In the genomic region with DNA sequence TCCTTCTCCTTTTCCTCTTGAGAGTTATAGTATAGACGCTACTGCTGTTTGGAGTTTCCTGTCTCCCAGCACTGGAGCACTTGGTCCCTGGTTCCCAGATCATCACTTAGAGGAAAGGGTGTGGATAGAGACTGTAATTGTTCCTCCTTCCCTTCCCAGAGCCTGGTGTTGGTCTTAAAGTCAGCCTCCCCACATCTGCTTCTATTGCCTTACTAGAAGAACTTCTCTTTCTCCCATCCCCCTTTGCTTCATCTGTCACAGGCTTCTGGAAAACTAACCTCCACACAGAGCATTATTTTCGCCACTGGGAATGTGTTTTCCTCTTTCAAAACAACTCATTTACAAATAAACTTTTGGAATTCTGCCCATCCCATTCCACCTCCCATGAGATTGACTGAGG, we compare ENCODE assay signal across 27 cellular contexts.
DNase-seq lines count a peak whose midpoint lies in the region; ATAC-seq and TF ChIP-seq lines count a peak whose summit lies in the region.
"Had no signal": no experiment of that assay in that cellular context is flagged by ENCODE, and none has a peak within 500 bp of the region (broad histone marks: within the 10 kb centered on the region; RNA-seq: fewer than 3 reads in every experiment).

No MANE protein-coding gene starts in this region.

- no peaks in the 10 kb centered on the region for H3K27me3 ChIP-seq in psoas muscle (ENCODE audit: insufficient read depth in 3 of 3, low read length in 2 of 3)
- H3K27me3 ChIP-seq: cardiac muscle cell, pancreas, Peyer's patch, right lobe of liver, transverse colon had no signal

- POLR2A ChIA-PET in activated CD4-positive, alpha-beta T cell treated with anti-CD3 and anti-CD28 coated beads, Interleukin-2, amount 10 ng/mL, durations not matched to agents 7 days and 5 days (lab: Charles Lee) = no interaction called here

- H3K27ac Mint-ChIP-seq in activated CD4-positive, alpha-beta T cell treated with anti-CD3 and anti-CD28 coated beads, Interleukin-2, amount 10 ng/mL, durations not matched to agents 7 days and 5 days = no peak overlapping the region
- H3K27ac Mint-ChIP-seq in activated naive CD4-positive, alpha-beta T cell treated with anti-CD3 and anti-CD28 coated beads, Interleukin-2, amount 10 ng/mL, durations not matched to agents 7 days and 5 days = no peak overlapping the region
- H3K27ac Mint-ChIP-seq: activated CD4-positive, alpha-beta T cell treated with anti-CD3 and anti-CD28 coated beads, Interleukin-2, amount 10 ng/mL, durations not matched to agents 24 days and 14 days; activated T-cell treated with anti-CD3 and anti-CD28 coated beads, Interleukin-2, amount 50 U/mL, for 72 hours; naive thymus-derived CD4-positive, alpha-beta T cell; stimulated activated naive CD8-positive, alpha-beta T cell treated with anti-CD3 and anti-CD28 coated beads, Interleukin-15, amount 100 ng/mL, for 72 hours; T-helper 1 cell treated with Interleukin-12 subunit alpha and Interleukin-12 subunit beta and Interleukin-4 antibody, amounts not matched to agents 30 μg/mL and 1 μg/mL, for 36 hours had no signal

- no peaks in the 10 kb centered on the region for H3K27me3 Mint-ChIP-seq in activated CD4-positive, alpha-beta T cell treated with anti-CD3 and anti-CD28 coated beads, Interleukin-2, amount 10 ng/mL, durations not matched to agents 7 days and 5 days
- H3K27me3 Mint-ChIP-seq in activated naive CD4-positive, alpha-beta T cell treated with anti-CD3 and anti-CD28 coated beads, Interleukin-2, amount 10 ng/mL, durations not matched to agents 7 days and 5 days = no peaks in the 10 kb centered on the region
- H3K27me3 Mint-ChIP-seq: activated CD4-positive, alpha-beta T cell treated with anti-CD3 and anti-CD28 coated beads, Interleukin-2, amount 10 ng/mL, durations not matched to agents 24 days and 14 days; naive thymus-derived CD4-positive, alpha-beta T cell; stimulated activated naive CD8-positive, alpha-beta T cell treated with anti-CD3 and anti-CD28 coated beads, Interleukin-15, amount 100 ng/mL, for 72 hours had no signal

- CTCF ChIA-PET in activated CD4-positive, alpha-beta T cell treated with anti-CD3 and anti-CD28 coated beads, Interleukin-2, amount 10 ng/mL, durations not matched to agents 7 days and 5 days (lab: Charles Lee) = interaction anchor here (0.8 kb wide), 1 partner anchor 137 kb away, joined by 3 read pairs; no protein-coding TSS in a partner anchor
- CTCF ChIA-PET in activated naive CD4-positive, alpha-beta T cell treated with anti-CD3 and anti-CD28 coated beads, Interleukin-2, amount 10 ng/mL, durations not matched to agents 7 days and 5 days (lab: Charles Lee) = no interaction called here

- H3K4me1 ChIP-seq in psoas muscle = peaks cover 4% of the 10 kb centered on the region
- H3K4me1 ChIP-seq: pancreas, Peyer's patch, right lobe of liver, SJSA1 had no signal

- no peaks in the 10 kb centered on the region for H3K36me3 Mint-ChIP-seq in activated CD4-positive, alpha-beta T cell treated with anti-CD3 and anti-CD28 coated beads, Interleukin-2, amount 10 ng/mL, durations not matched to agents 7 days and 5 days (ENCODE audit: low read depth)
- no peaks in the 10 kb centered on the region for H3K36me3 Mint-ChIP-seq in activated naive CD4-positive, alpha-beta T cell treated with anti-CD3 and anti-CD28 coated beads, Interleukin-2, amount 10 ng/mL, durations not matched to agents 7 days and 5 days
- H3K36me3 Mint-ChIP-seq: naive thymus-derived CD4-positive, alpha-beta T cell had no signal

- H3K9me3 ChIP-seq in psoas muscle = no peaks in the 10 kb centered on the region
- H3K9me3 ChIP-seq: pancreas, Peyer's patch, right lobe of liver, SJSA1, transverse colon had no signal

- intact Hi-C loops in psoas muscle (cut with DNase I) = no loop called here

- H3K4me3 ChIP-seq in fibroblast of mammary gland (ENCODE audit: control insufficient read depth, low read depth, low read length) (no peak overlapping the region), psoas muscle (no peak overlapping the region)
- H3K4me3 ChIP-seq: cardiac muscle cell, pancreas, Peyer's patch, right lobe of liver, SJSA1, transverse colon had no signal

- TF ChIP-seq CTCF in fibroblast of mammary gland (conservative IDR thresholded peaks at IDR 0.05; ENCODE audit: control insufficient read depth, insufficient read depth, low read depth, low read length) (no peak), psoas muscle (IDR thresholded peaks at IDR 0.05) (no peak)

- no peaks in the 10 kb centered on the region for H3K9me3 Mint-ChIP-seq in activated CD4-positive, alpha-beta T cell treated with anti-CD3 and anti-CD28 coated beads, Interleukin-2, amount 10 ng/mL, durations not matched to agents 7 days and 5 days
- peaks cover 5% of the 10 kb centered on the region for H3K9me3 Mint-ChIP-seq in activated naive CD4-positive, alpha-beta T cell treated with anti-CD3 and anti-CD28 coated beads, Interleukin-2, amount 10 ng/mL, durations not matched to agents 7 days and 5 days
- H3K9me3 Mint-ChIP-seq: activated CD4-positive, alpha-beta T cell treated with anti-CD3 and anti-CD28 coated beads, Interleukin-2, amount 10 ng/mL, durations not matched to agents 24 days and 14 days; T-helper 1 cell treated with Interleukin-12 subunit alpha and Interleukin-12 subunit beta and Interleukin-4 antibody, amounts not matched to agents 30 μg/mL and 1 μg/mL, for 36 hours had no signal

- peak; percentile 29 for DNase-seq in G401 (ENCODE audit: low spot score)
- DNase-seq in NCI-H2171 (lab: John Stamatoyannopoulos, UW) = peak; percentile 21
- DNase-seq in fibroblast of mammary gland (ENCODE audit: low read depth) = peak; percentile 1
- DNase-seq in psoas muscle = no peak
- no peak for DNase-seq in activated CD4-positive, alpha-beta T cell treated with anti-CD3 and anti-CD28 coated beads, Interleukin-2, amount 10 ng/mL, durations not matched to agents 7 days and 5 days
- no peak for DNase-seq in pons (ENCODE audit: low spot score)
- no peak for DNase-seq in activated naive CD4-positive, alpha-beta T cell treated with anti-CD3 and anti-CD28 coated beads, Interleukin-2, amount 10 ng/mL, durations not matched to agents 7 days and 5 days
- DNase-seq: activated CD4-positive, alpha-beta T cell treated with anti-CD3 and anti-CD28 coated beads, Interleukin-2, amount 10 ng/mL, durations not matched to agents 24 days and 14 days; activated naive CD4-positive, alpha-beta T cell treated with anti-CD3 and anti-CD28 coated beads, Interleukin-2, amount 50 U/mL, for 16 hours; activated T-cell treated with anti-CD3 and anti-CD28 coated beads, Interleukin-2, amount 50 U/mL, for 72 hours; anterior cingulate cortex; EL; left colon; naive thymus-derived CD4-positive, alpha-beta T cell; NCI-H1092 treated with DMSO at 0.1 percent for 48 hours; NCI-H2081; NCI-H510A treated with DMSO at 0.1 percent for 48 hours; pancreas; Peyer's patch; right lobe of liver; stimulated activated naive CD8-positive, alpha-beta T cell treated with anti-CD3 and anti-CD28 coated beads, Interleukin-15, amount 100 ng/mL, for 72 hours; transverse colon had no signal

- ATAC-seq in psoas muscle (peak in 3 of 4 donors; percentile 19 to 49 (median 46)), HG02852 (IDR thresholded peaks at IDR 0.05; ENCODE audit: unreplicated experiment) (no peak)
- ATAC-seq: activated T-cell treated with anti-CD3 and anti-CD28 coated beads, Interleukin-2, amount 50 U/mL, for 72 hours; HCT116; left colon; naive thymus-derived CD4-positive, alpha-beta T cell; pancreas; stimulated activated naive CD8-positive, alpha-beta T cell treated with anti-CD3 and anti-CD28 coated beads, Interleukin-15, amount 100 ng/mL, for 72 hours had no signal

- no peaks in the 10 kb centered on the region for H3K36me3 ChIP-seq in psoas muscle (ENCODE audit: insufficient read depth in 1 of 2, low read depth in 1 of 2)
- H3K36me3 ChIP-seq: cardiac muscle cell, pancreas, Peyer's patch, right lobe of liver, SJSA1, transverse colon had no signal

- no peak overlapping the region for H3K27ac ChIP-seq in psoas muscle
- H3K27ac ChIP-seq: cardiac muscle cell, pancreas, Peyer's patch, right lobe of liver, SJSA1, transverse colon had no signal

- 41 to 64% (median 63%) methylated on average over 2 of the region's 2 CpGs for WGBS in psoas muscle, 3 donors

- no peaks in the 10 kb centered on the region for H3K4me1 Mint-ChIP-seq in activated CD4-positive, alpha-beta T cell treated with anti-CD3 and anti-CD28 coated beads, Interleukin-2, amount 10 ng/mL, durations not matched to agents 7 days and 5 days
- no peaks in the 10 kb centered on the region for H3K4me1 Mint-ChIP-seq in activated naive CD4-positive, alpha-beta T cell treated with anti-CD3 and anti-CD28 coated beads, Interleukin-2, amount 10 ng/mL, durations not matched to agents 7 days and 5 days
- H3K4me1 Mint-ChIP-seq: activated CD4-positive, alpha-beta T cell treated with anti-CD3 and anti-CD28 coated beads, Interleukin-2, amount 10 ng/mL, durations not matched to agents 24 days and 14 days; naive thymus-derived CD4-positive, alpha-beta T cell; stimulated activated naive CD8-positive, alpha-beta T cell treated with anti-CD3 and anti-CD28 coated beads, Interleukin-15, amount 100 ng/mL, for 72 hours had no signal

- in situ Hi-C loops in G401 (cut with HindIII; ENCODE audit: low sequenced_read_pairs) = no loop called here

- no peak overlapping the region for H3K4me3 Mint-ChIP-seq in activated CD4-positive, alpha-beta T cell treated with anti-CD3 and anti-CD28 coated beads, Interleukin-2, amount 10 ng/mL, durations not matched to agents 7 days and 5 days
- H3K4me3 Mint-ChIP-seq in activated naive CD4-positive, alpha-beta T cell treated with anti-CD3 and anti-CD28 coated beads, Interleukin-2, amount 10 ng/mL, durations not matched to agents 7 days and 5 days = no peak overlapping the region
- H3K4me3 Mint-ChIP-seq: activated CD4-positive, alpha-beta T cell treated with anti-CD3 and anti-CD28 coated beads, Interleukin-2, amount 10 ng/mL, durations not matched to agents 24 days and 14 days; activated T-cell treated with anti-CD3 and anti-CD28 coated beads, Interleukin-2, amount 50 U/mL, for 72 hours; naive thymus-derived CD4-positive, alpha-beta T cell; stimulated activated naive CD8-positive, alpha-beta T cell treated with anti-CD3 and anti-CD28 coated beads, Interleukin-15, amount 100 ng/mL, for 72 hours; T-helper 1 cell treated with Interleukin-12 subunit alpha and Interleukin-12 subunit beta and Interleukin-4 antibody, amounts not matched to agents 30 μg/mL and 1 μg/mL, for 36 hours had no signal

Comparison
In these comparisons a context has a peak if more than half of its experiments do, and no peak if none do; other contexts are left out.
1. DNase-seq: peak in G401 (single experiment), NCI-H2171 (single experiment) and fibroblast of mammary gland (single experiment); none in psoas muscle (0 of 2), activated CD4-positive, alpha-beta T cell treated with anti-CD3 and anti-CD28 coated beads, Interleukin-2, amount 10 ng/mL, durations not matched to agents 7 days and 5 days (single experiment), pons (single experiment) and activated naive CD4-positive, alpha-beta T cell treated with anti-CD3 and anti-CD28 coated beads, Interleukin-2, amount 10 ng/mL, durations not matched to agents 7 days and 5 days (single experiment).